Comparison of ENCODE assay signal across 8 cellular contexts in the genomic region with DNA sequence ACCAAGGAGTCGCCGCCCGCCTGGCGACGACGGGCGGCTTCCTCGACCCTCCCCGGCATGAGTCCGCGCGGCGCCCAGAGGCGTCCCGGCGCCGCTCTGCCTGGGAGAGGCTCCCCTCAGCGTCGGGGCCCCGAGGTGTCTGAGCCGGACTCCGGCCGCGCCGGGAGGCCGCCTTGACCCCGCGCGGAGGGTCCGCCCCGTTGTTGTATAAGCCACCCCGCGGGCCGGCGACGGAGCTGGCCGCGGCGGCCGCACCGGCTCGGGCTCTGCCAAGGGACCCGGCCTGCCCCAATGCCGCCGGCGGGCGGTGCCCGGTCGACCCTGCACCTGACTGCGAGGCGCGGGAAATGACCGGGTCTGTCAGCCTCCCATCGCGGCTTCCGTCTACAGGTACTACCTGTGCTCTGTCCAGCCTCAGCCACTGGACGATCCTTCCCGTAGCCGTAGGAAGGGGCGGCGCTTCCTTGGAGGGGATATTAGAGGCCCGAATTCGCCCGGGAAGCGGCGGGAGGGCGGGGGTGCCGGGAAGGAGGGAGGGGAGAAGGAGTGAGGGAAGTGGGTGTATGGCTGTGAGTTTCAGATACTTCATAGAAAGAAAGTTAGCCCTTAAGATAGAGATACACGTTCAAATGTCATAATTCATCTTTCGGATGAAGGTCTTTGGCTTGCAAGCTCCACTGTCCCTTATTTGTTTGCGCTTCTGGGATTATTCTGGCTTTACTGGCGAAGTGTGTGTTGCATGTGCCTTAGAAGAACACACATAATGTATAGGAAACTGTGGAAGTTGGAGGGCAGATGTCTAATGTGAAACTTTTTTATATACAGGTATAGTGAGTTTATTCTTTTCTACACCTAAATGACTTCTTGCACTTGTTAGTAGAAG. TPM values are rescaled to one million over a fixed set of nuclear protein-coding genes. Genes with fewer than 3 reads are reported as not detected.
DNase-seq lines count a peak whose midpoint lies in the region; ATAC-seq and TF ChIP-seq lines count a peak whose summit lies in the region.

No MANE protein-coding gene starts in this region.

- no peak for TF ChIP-seq POLR2A in gastrocnemius medialis (IDR thresholded peaks at IDR 0.05)

- peak; percentile 35 for ATAC-seq in GM21381 (IDR thresholded peaks at IDR 0.05; ENCODE audit: unreplicated experiment)
- ATAC-seq in gastrocnemius medialis = peak; percentile 67 to 72

- H3K9ac ChIP-seq in HUES48 (ENCODE audit: low read depth, low read length) = peak overlapping the region; percentile 66

- TF ChIP-seq CTCF in gastrocnemius medialis (IDR thresholded peaks at IDR 0.05 in 4 of 5, conservative IDR thresholded peaks at IDR 0.05 in 1 of 5) = no peak

- peaks cover 46% of the 10 kb centered on the region for H3K4me1 ChIP-seq in HUES48 (ENCODE audit: control insufficient read depth, insufficient read depth, low read length)
- H3K4me1 ChIP-seq in iPS DF 6.9 (ENCODE audit: control insufficient read depth, insufficient read depth, low read length) = peaks cover 2% of the 10 kb centered on the region; the same call in 1 of the 2 replicates
- H3K4me1 ChIP-seq in gastrocnemius medialis = peaks cover 31 to 33% of the 10 kb centered on the region in 2 donors

- in situ Hi-C loops in gastrocnemius medialis (cut with MboI; ENCODE audit: low sequenced_read_pairs in 4 of 4) = no loop called here

- no peaks in the 10 kb centered on the region for H3K36me3 ChIP-seq in HUES48 (ENCODE audit: control insufficient read depth, insufficient read depth, low read length)
- no peaks in the 10 kb centered on the region for H3K36me3 ChIP-seq in iPS DF 6.9 (ENCODE audit: control insufficient read depth, insufficient read depth, low read length)
- H3K36me3 ChIP-seq in gastrocnemius medialis = no peaks in the 10 kb centered on the region

- no CpG with 5 or more reads among the region's 72 CpGs for WGBS in iPS DF 6.9 (ENCODE audit: insufficient coverage, insufficient read length)

- DNase-seq in COR-L47 (lab: John Stamatoyannopoulos, UW) (peak; percentile 31), SW480 (ENCODE audit: low spot score) (peak; percentile 78), astrocyte of the hippocampus (ENCODE audit: low read depth, low spot score) (peak; percentile 66), iPS DF 6.9 (ENCODE audit: low read depth, low spot score) (peak; percentile 35), gastrocnemius medialis (peak; percentile 50 to 52), SKM-1 (lab: John Stamatoyannopoulos, UW; ENCODE audit: unreplicated experiment) (no peak)

- peak overlapping the region; percentile 84 for H3K27ac ChIP-seq in HUES48 (ENCODE audit: low read depth, low read length)
- H3K27ac ChIP-seq in iPS DF 6.9 (ENCODE audit: low read length) = no peak overlapping the region
- H3K27ac ChIP-seq in gastrocnemius medialis = peak overlapping the region; percentile 82 to 95 (median 90)

- intact Hi-C loops in gastrocnemius medialis (cut with DNase I; ENCODE audit: low total_unique reads) = loop anchor here (2.0 to 10.0 kb wide), 3 partner anchors 79 to 1107 kb away; a partner anchor contains a TSS

- H3K27me3 ChIP-seq in HUES48 (ENCODE audit: control insufficient read depth, insufficient read depth, low read length) (no peaks in the 10 kb centered on the region), iPS DF 6.9 (ENCODE audit: control insufficient read depth, insufficient read depth, low read length) (no peaks in the 10 kb centered on the region; the same call in 1 of the 2 replicates), gastrocnemius medialis (no peaks in the 10 kb centered on the region)

- peak overlapping the region; percentile 77 for H3K4me3 ChIP-seq in HUES48 (ENCODE audit: low read depth, low read length)
- peak overlapping the region; percentile 48 for H3K4me3 ChIP-seq in iPS DF 6.9 (ENCODE audit: low read length)
- peak overlapping the region; percentile 66 to 93 (median 76) for H3K4me3 ChIP-seq in gastrocnemius medialis

- H3K9me3 ChIP-seq in HUES48 (ENCODE audit: control insufficient read depth, insufficient read depth, low read length) = no peaks in the 10 kb centered on the region
- H3K9me3 ChIP-seq in iPS DF 6.9 (ENCODE audit: control insufficient read depth, insufficient read depth, low read length) = no peaks in the 10 kb centered on the region
- no peaks in the 10 kb centered on the region for H3K9me3 ChIP-seq in gastrocnemius medialis

RNA-seq across cellular contexts. Expression of a gene that starts 0.6 kb away (rescaled TPM):
- 10 to 100 TPM; 18.6 to 43.7 (median 33.7) TPM for total RNA-seq in gastrocnemius medialis
